1 cellular context compared by ENCODE assay signal in genomic region chr10:100009793-100010676, GRCh38.
A peak's percentile ranks its signal among the peaks of the same experiment; 100 is the strongest.
TF ChIP-seq lines count a peak whose summit lies in the region.

A gene with protein sequence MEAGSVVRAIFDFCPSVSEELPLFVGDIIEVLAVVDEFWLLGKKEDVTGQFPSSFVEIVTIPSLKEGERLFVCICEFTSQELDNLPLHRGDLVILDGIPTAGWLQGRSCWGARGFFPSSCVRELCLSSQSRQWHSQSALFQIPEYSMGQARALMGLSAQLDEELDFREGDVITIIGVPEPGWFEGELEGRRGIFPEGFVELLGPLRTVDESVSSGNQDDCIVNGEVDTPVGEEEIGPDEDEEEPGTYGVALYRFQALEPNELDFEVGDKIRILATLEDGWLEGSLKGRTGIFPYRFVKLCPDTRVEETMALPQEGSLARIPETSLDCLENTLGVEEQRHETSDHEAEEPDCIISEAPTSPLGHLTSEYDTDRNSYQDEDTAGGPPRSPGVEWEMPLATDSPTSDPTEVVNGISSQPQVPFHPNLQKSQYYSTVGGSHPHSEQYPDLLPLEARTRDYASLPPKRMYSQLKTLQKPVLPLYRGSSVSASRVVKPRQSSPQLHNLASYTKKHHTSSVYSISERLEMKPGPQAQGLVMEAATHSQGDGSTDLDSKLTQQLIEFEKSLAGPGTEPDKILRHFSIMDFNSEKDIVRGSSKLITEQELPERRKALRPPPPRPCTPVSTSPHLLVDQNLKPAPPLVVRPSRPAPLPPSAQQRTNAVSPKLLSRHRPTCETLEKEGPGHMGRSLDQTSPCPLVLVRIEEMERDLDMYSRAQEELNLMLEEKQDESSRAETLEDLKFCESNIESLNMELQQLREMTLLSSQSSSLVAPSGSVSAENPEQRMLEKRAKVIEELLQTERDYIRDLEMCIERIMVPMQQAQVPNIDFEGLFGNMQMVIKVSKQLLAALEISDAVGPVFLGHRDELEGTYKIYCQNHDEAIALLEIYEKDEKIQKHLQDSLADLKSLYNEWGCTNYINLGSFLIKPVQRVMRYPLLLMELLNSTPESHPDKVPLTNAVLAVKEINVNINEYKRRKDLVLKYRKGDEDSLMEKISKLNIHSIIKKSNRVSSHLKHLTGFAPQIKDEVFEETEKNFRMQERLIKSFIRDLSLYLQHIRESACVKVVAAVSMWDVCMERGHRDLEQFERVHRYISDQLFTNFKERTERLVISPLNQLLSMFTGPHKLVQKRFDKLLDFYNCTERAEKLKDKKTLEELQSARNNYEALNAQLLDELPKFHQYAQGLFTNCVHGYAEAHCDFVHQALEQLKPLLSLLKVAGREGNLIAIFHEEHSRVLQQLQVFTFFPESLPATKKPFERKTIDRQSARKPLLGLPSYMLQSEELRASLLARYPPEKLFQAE (N-terminal part only) (minus strand): TSS chr10:100009947. CDS start chr10:99972124, 37,823 bp downstream.

TF ChIP-seq in HepG2, 621 proteins besides CTCF, POLR2A, EP300 and RAD21 (continued from another document and continues in another):
- TF ChIP-seq ARID5B (CRISPR knock-in tag; IDR thresholded peaks at IDR 0.05): peak; percentile 4; the same call in 1 of the 2 replicates
- TF ChIP-seq PRDM10 (CRISPR knock-in tag; IDR thresholded peaks at IDR 0.05; ENCODE audit: low read depth): no peak
- TF ChIP-seq ZMYM4 (CRISPR knock-in tag; IDR thresholded peaks at IDR 0.05): peak; percentile 37
- TF ChIP-seq ZMAT5 (CRISPR knock-in tag; IDR thresholded peaks at IDR 0.05; ENCODE audit: borderline replicate concordance, low read depth): no peak
- TF ChIP-seq, protein P1, sequence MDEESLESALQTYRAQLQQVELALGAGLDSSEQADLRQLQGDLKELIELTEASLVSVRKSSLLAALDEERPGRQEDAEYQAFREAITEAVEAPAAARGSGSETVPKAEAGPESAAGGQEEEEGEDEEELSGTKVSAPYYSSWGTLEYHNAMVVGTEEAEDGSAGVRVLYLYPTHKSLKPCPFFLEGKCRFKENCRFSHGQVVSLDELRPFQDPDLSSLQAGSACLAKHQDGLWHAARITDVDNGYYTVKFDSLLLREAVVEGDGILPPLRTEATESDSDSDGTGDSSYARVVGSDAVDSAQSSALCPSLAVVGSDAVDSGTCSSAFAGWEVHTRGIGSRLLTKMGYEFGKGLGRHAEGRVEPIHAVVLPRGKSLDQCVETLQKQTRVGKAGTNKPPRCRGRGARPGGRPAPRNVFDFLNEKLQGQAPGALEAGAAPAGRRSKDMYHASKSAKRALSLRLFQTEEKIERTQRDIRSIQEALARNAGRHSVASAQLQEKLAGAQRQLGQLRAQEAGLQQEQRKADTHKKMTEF (CRISPR knock-in tag; IDR thresholded peaks at IDR 0.05): no peak
- peak; percentile 53; the same call in 1 of the 2 replicates for TF ChIP-seq ZFY (CRISPR knock-in tag; IDR thresholded peaks at IDR 0.05)
- no peak for TF ChIP-seq MXD1 (CRISPR knock-in tag; IDR thresholded peaks at IDR 0.05)
- no peak for TF ChIP-seq NFAT5 (CRISPR knock-in tag; IDR thresholded peaks at IDR 0.05)
- no peak for TF ChIP-seq NFYC (CRISPR knock-in tag; IDR thresholded peaks at IDR 0.05)
- TF ChIP-seq, protein P2, sequence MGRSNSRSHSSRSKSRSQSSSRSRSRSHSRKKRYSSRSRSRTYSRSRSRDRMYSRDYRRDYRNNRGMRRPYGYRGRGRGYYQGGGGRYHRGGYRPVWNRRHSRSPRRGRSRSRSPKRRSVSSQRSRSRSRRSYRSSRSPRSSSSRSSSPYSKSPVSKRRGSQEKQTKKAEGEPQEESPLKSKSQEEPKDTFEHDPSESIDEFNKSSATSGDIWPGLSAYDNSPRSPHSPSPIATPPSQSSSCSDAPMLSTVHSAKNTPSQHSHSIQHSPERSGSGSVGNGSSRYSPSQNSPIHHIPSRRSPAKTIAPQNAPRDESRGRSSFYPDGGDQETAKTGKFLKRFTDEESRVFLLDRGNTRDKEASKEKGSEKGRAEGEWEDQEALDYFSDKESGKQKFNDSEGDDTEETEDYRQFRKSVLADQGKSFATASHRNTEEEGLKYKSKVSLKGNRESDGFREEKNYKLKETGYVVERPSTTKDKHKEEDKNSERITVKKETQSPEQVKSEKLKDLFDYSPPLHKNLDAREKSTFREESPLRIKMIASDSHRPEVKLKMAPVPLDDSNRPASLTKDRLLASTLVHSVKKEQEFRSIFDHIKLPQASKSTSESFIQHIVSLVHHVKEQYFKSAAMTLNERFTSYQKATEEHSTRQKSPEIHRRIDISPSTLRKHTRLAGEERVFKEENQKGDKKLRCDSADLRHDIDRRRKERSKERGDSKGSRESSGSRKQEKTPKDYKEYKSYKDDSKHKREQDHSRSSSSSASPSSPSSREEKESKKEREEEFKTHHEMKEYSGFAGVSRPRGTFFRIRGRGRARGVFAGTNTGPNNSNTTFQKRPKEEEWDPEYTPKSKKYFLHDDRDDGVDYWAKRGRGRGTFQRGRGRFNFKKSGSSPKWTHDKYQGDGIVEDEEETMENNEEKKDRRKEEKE (IDR thresholded peaks at IDR 0.05): no peak
- TF ChIP-seq NR2F6 (IDR thresholded peaks at IDR 0.05): no peak
- peak; percentile 16; the same call in 1 of the 2 replicates for TF ChIP-seq NR2F6 (CRISPR knock-in tag; IDR thresholded peaks at IDR 0.05)
- TF ChIP-seq TMF1 (CRISPR knock-in tag; IDR thresholded peaks at IDR 0.05; ENCODE audit: low read depth): peak; percentile 72
- 0 out of 2 replicates have a peak, but pooled peaks have one; percentile 10 for TF ChIP-seq ZNF574 (CRISPR knock-in tag; IDR thresholded peaks at IDR 0.05)
- no peak for TF ChIP-seq TCF7 (IDR thresholded peaks at IDR 0.05; ENCODE audit: low read depth)
- TF ChIP-seq KLF6 (CRISPR knock-in tag; IDR thresholded peaks at IDR 0.05): no peak
- TF ChIP-seq BORCS8-MEF2B (CRISPR knock-in tag; IDR thresholded peaks at IDR 0.05): no peak
- peak; percentile 77 for TF ChIP-seq ELF3 (CRISPR knock-in tag; IDR thresholded peaks at IDR 0.05)
- 0 out of 2 replicates have a peak, but pooled peaks have one; percentile 10 for TF ChIP-seq GATAD2A (CRISPR knock-in tag; IDR thresholded peaks at IDR 0.05)
- no peak for TF ChIP-seq NCOA1 (CRISPR knock-in tag; IDR thresholded peaks at IDR 0.05)
- TF ChIP-seq NRL (CRISPR knock-in tag; IDR thresholded peaks at IDR 0.05; ENCODE audit: borderline replicate concordance): no peak
